ENCODE assay signal across 1 cellular context in genomic region chr12:55842681-55843429, GRCh38.
TF ChIP-seq lines count a peak whose summit lies in the region.

Gene MMP19 (minus strand): TSS chr12:55842936. CDS start chr12:55842830, 106 bp downstream.

TF ChIP-seq in K562, 482 proteins besides CTCF, POLR2A, EP300 and RAD21 (continued from another document and continues in another):
- TF ChIP-seq ARID4B (CRISPR knock-in tag; IDR thresholded peaks at IDR 0.05), result 0 out of 2 replicates have a peak, but pooled peaks have one; percentile 25
- TF ChIP-seq MTA2 (IDR thresholded peaks at IDR 0.05; ENCODE audit: low read depth), result no peak
- TF ChIP-seq HDAC1 (IDR thresholded peaks at IDR 0.05), result 0 out of 4 replicates have a peak, but pooled peaks of 1 of the 2 experiments have one; percentile 14
- no peak for TF ChIP-seq PURB (CRISPR knock-in tag; IDR thresholded peaks at IDR 0.05; ENCODE audit: low read depth)
- peak; percentile 33; the same call in 1 of the 2 replicates for TF ChIP-seq CREM (IDR thresholded peaks at IDR 0.05; ENCODE audit: low read depth)
- TF ChIP-seq L3MBTL2 (IDR thresholded peaks at IDR 0.05), result peak; percentile 19; the same call in 1 of the 2 replicates
- no peak for TF ChIP-seq DLX4 (CRISPR knock-in tag; IDR thresholded peaks at IDR 0.05)
- peak; percentile 88 for TF ChIP-seq SMARCE1 (IDR thresholded peaks at IDR 0.05)
- peak; percentile 58 for TF ChIP-seq ATF7 (IDR thresholded peaks at IDR 0.05)
- peak; percentile 70; the same call in 1 of the 2 replicates for TF ChIP-seq HDAC2 (IDR thresholded peaks at IDR 0.05)
- TF ChIP-seq CBFA2T3 (IDR thresholded peaks at IDR 0.05), result 0 out of 2 replicates have a peak, but pooled peaks have one; percentile 21
- peak; percentile 28; the same call in 1 of the 2 replicates for TF ChIP-seq MAFG (tag; conservative IDR thresholded peaks at IDR 0.05)
- peak; percentile 35; the same call in 1 of the 2 replicates for TF ChIP-seq MAFK (IDR thresholded peaks at IDR 0.05; ENCODE audit: low read length)
- peak in 1 of 2 experiments; percentile 28; a peak in 1 of 4 replicates for TF ChIP-seq TBL1XR1 (IDR thresholded peaks at IDR 0.05; ENCODE audit: low read length in 2 of 2)
- TF ChIP-seq AFF1 (IDR thresholded peaks at IDR 0.05; ENCODE audit: low read depth in 1 of 2, partially characterized antibody in 2 of 2), result no peak
- TF ChIP-seq NCOA2 (IDR thresholded peaks at IDR 0.05; ENCODE audit: partially characterized antibody in 2 of 2), result no peak
- TF ChIP-seq DPF2 (IDR thresholded peaks at IDR 0.05), result peak; percentile 93
- TF ChIP-seq HSF4 (CRISPR knock-in tag; IDR thresholded peaks at IDR 0.05; ENCODE audit: borderline replicate concordance), result no peak
- TF ChIP-seq ATF3 (IDR thresholded peaks at IDR 0.05), result peak; percentile 95
- peak; percentile 87 for TF ChIP-seq ATF3 (CRISPR knock-in tag; conservative IDR thresholded peaks at IDR 0.05)
- TF ChIP-seq MYNN (IDR thresholded peaks at IDR 0.05), result peak; percentile 25; the same call in 1 of the 2 replicates
- no peak for TF ChIP-seq MYNN (CRISPR knock-in tag; IDR thresholded peaks at IDR 0.05)
- TF ChIP-seq TAF9B (IDR thresholded peaks at IDR 0.05; ENCODE audit: partially characterized antibody), result peak; percentile 59
- no peak for TF ChIP-seq ZNF224 (CRISPR knock-in tag; IDR thresholded peaks at IDR 0.05)
- TF ChIP-seq TOE1 (IDR thresholded peaks at IDR 0.05; ENCODE audit: borderline replicate concordance), result 0 out of 2 replicates have a peak, but pooled peaks have one; percentile 9
- TF ChIP-seq TOE1 (CRISPR knock-in tag; IDR thresholded peaks at IDR 0.05; ENCODE audit: borderline replicate concordance, low read depth), result peak; percentile 30; the same call in 1 of the 2 replicates
- TF ChIP-seq ELF1 (tag; IDR thresholded peaks at IDR 0.05), result peak; percentile 56; the same call in 1 of the 2 replicates
- no peak for TF ChIP-seq KHSRP (IDR thresholded peaks at IDR 0.05)
- peak; percentile 98 for TF ChIP-seq JUND (IDR thresholded peaks at IDR 0.05; ENCODE audit: borderline replicate concordance, low read depth, low read length)
- peak; percentile 95 for TF ChIP-seq JUND (tag; IDR thresholded peaks at IDR 0.05; ENCODE audit: borderline replicate concordance, low read depth, low read length)
- no peak for TF ChIP-seq ELK1 (CRISPR knock-in tag; IDR thresholded peaks at IDR 0.05)
- 0 out of 3 replicates have a peak, but pooled peaks of 1 of the 2 experiments have one; percentile 64 for TF ChIP-seq CBX3 (IDR thresholded peaks at IDR 0.05; ENCODE audit: borderline replicate concordance in 1 of 2, low read length in 2 of 2)
- TF ChIP-seq ARNT (IDR thresholded peaks at IDR 0.05), result peak in 1 of 2 experiments; percentile 40; a peak in 2 of 4 replicates
- TF ChIP-seq KDM1A (IDR thresholded peaks at IDR 0.05), result peak in 1 of 2 experiments; percentile 11; a peak in 1 of 4 replicates
- no peak for TF ChIP-seq MXD1 (CRISPR knock-in tag; IDR thresholded peaks at IDR 0.05; ENCODE audit: borderline replicate concordance, poor library complexity, severe bottlenecking)
- peak; percentile 65; the same call in 1 of the 2 replicates for TF ChIP-seq MTA1 (IDR thresholded peaks at IDR 0.05; ENCODE audit: borderline replicate concordance)
- no peak for TF ChIP-seq TSC22D4 (tag; IDR thresholded peaks at IDR 0.05)
- peak; percentile 25; the same call in 1 of the 2 replicates for TF ChIP-seq PHF8 (IDR thresholded peaks at IDR 0.05; ENCODE audit: borderline replicate concordance, low read length)
- peak; percentile 24 to 25; a peak in 1 of 4 replicates for TF ChIP-seq MAZ (CRISPR knock-in tag; conservative IDR thresholded peaks at IDR 0.05 in 1 of 2, IDR thresholded peaks at IDR 0.05 in 1 of 2)
- TF ChIP-seq BACH1 (tag; IDR thresholded peaks at IDR 0.05), result no peak
- TF ChIP-seq NFE2 (IDR thresholded peaks at IDR 0.05; ENCODE audit: low read depth), result peak; percentile 85
- 0 out of 2 replicates have a peak, but pooled peaks have one; percentile 54 for TF ChIP-seq LCOR (CRISPR knock-in tag; IDR thresholded peaks at IDR 0.05)
- peak in 1 of 2 experiments; percentile 20; a peak in 1 of 4 replicates for TF ChIP-seq RCOR1 (IDR thresholded peaks at IDR 0.05; ENCODE audit: borderline replicate concordance in 1 of 2, low read depth in 2 of 2, low read length in 2 of 2)
- TF ChIP-seq RBBP5 (IDR thresholded peaks at IDR 0.05; ENCODE audit: borderline replicate concordance, insufficient read depth, low read length, poor library complexity, severe bottlenecking), result peak; percentile 35
- TF ChIP-seq SMARCC2 (IDR thresholded peaks at IDR 0.05; ENCODE audit: low read depth), result peak; percentile 77
- TF ChIP-seq ZNF197 (CRISPR knock-in tag; IDR thresholded peaks at IDR 0.05; ENCODE audit: low read depth), result no peak
- TF ChIP-seq FOSL1 (tag; conservative IDR thresholded peaks at IDR 0.05), result peak; percentile 96
- TF ChIP-seq SMARCA4 (IDR thresholded peaks at IDR 0.05), result peak; percentile 92
- TF ChIP-seq ZNF717 (CRISPR knock-in tag; IDR thresholded peaks at IDR 0.05), result no peak
- TF ChIP-seq ETV1 (tag; conservative IDR thresholded peaks at IDR 0.05; ENCODE audit: low read depth), result peak; percentile 83
- TF ChIP-seq FIP1L1 (IDR thresholded peaks at IDR 0.05; ENCODE audit: low read depth, low read length, poor library complexity, severe bottlenecking), result no peak
- TF ChIP-seq SIN3A (IDR thresholded peaks at IDR 0.05; ENCODE audit: borderline replicate concordance in 2 of 2, control insufficient read depth in 1 of 2, low read depth in 2 of 2, low read length in 2 of 2), result peak in 1 of 2 experiments; percentile 67; a peak in 1 of 4 replicates
- TF ChIP-seq RBM15 (IDR thresholded peaks at IDR 0.05; ENCODE audit: insufficient read depth, low read length), result no peak
- TF ChIP-seq PRMT5 (CRISPR knock-in tag; IDR thresholded peaks at IDR 0.05), result no peak
- peak; percentile 94 for TF ChIP-seq CEBPG (CRISPR knock-in tag; IDR thresholded peaks at IDR 0.05)
- peak; percentile 91 to 93 for TF ChIP-seq CEBPG (tag; conservative IDR thresholded peaks at IDR 0.05 in 1 of 2, IDR thresholded peaks at IDR 0.05 in 1 of 2)
- TF ChIP-seq RBFOX2 (IDR thresholded peaks at IDR 0.05; ENCODE audit: low read depth, low read length), result peak; percentile 41; the same call in 1 of the 2 replicates
- TF ChIP-seq MAFF (IDR thresholded peaks at IDR 0.05; ENCODE audit: low read length), result peak; percentile 42; the same call in 1 of the 2 replicates
- peak; percentile 35 for TF ChIP-seq C11orf30 (IDR thresholded peaks at IDR 0.05; ENCODE audit: low read depth)
- TF ChIP-seq ARID3A (IDR thresholded peaks at IDR 0.05; ENCODE audit: borderline replicate concordance, low read depth, low read length), result 0 out of 2 replicates have a peak, but pooled peaks have one; percentile 19
- no peak for TF ChIP-seq YBX1 (IDR thresholded peaks at IDR 0.05)
- TF ChIP-seq MXI1 (IDR thresholded peaks at IDR 0.05; ENCODE audit: low read depth, low read length), result no peak
- no peak for TF ChIP-seq ETV6 (IDR thresholded peaks at IDR 0.05; ENCODE audit: borderline replicate concordance in 1 of 2, low read depth in 2 of 2, low read length in 1 of 2)
- no peak for TF ChIP-seq ETV6 (CRISPR knock-in tag; IDR thresholded peaks at IDR 0.05; ENCODE audit: borderline replicate concordance)
- peak; percentile 46 for TF ChIP-seq FOS (IDR thresholded peaks at IDR 0.05; ENCODE audit: extremely low read depth, insufficient read length)
- 0 out of 2 replicates have a peak, but pooled peaks have one; percentile 27 for TF ChIP-seq SP1 (CRISPR knock-in tag; IDR thresholded peaks at IDR 0.05)
- peak; percentile 69 for TF ChIP-seq BRD9 (IDR thresholded peaks at IDR 0.05; ENCODE audit: low read depth, partially characterized antibody)
